8 cellular contexts compared by ENCODE assay signal in genomic region chr12:96501139-96501741, GRCh38. TPM values are rescaled to one million over a fixed set of nuclear protein-coding genes. Genes with fewer than 3 reads are reported as not detected.
A peak's percentile ranks its signal among the peaks of the same experiment; 100 is the strongest.
DNase-seq lines count a peak whose midpoint lies in the region; ATAC-seq and TF ChIP-seq lines count a peak whose summit lies in the region.

No MANE protein-coding gene starts in this region.

- H3K4me1 ChIP-seq in OCI-LY1 (ENCODE audit: insufficient read depth, low read length, severe bottlenecking), result peaks cover 14% of the 10 kb centered on the region
- peaks cover 10 to 16% of the 10 kb centered on the region in 2 donors for H3K4me1 ChIP-seq in thoracic aorta (ENCODE audit: control insufficient read depth in 1 of 2, low read depth in 2 of 2)

- H3F3A ChIP-seq in OCI-LY1 (ENCODE audit: insufficient read depth, low read length), result no peaks in the 10 kb centered on the region

- H3K9ac ChIP-seq in OCI-LY1 (ENCODE audit: low read length), result no peak overlapping the region

- DNase-seq in AG04450 (ENCODE audit: low read depth, low spot score) (no peak), iPS-NIHi7 (ENCODE audit: extremely low spot score) (peak; percentile 62), thoracic aorta (ENCODE audit: low spot score) (no peak), hippocampal formation (lab: John Stamatoyannopoulos, UW) (no peak)

- H3K9me2 ChIP-seq in OCI-LY1 (ENCODE audit: low read depth, low read length), result no peaks in the 10 kb centered on the region

- CTCF ChIA-PET in AG04450 (lab: Charles Lee), result interaction anchor here (0.6 to 3.3 kb wide), 11 partner anchors 10 to 340 kb away, joined by 3 to 29 read pairs (median 4); partner anchors contain the start of gene CFAP54

- no peaks in the 10 kb centered on the region for H3K9me3 Mint-ChIP-seq in activated naive CD4-positive, alpha-beta T cell treated with anti-CD3 and anti-CD28 coated beads, Interleukin-2, amount 50 U/mL, for 24 hours

- peak overlapping the region; percentile 1 for H3K4me3 Mint-ChIP-seq in activated naive CD4-positive, alpha-beta T cell treated with anti-CD3 and anti-CD28 coated beads, Interleukin-2, amount 50 U/mL, for 24 hours

- peaks cover 1% of the 10 kb centered on the region for H3K36me3 Mint-ChIP-seq in activated naive CD4-positive, alpha-beta T cell treated with anti-CD3 and anti-CD28 coated beads, Interleukin-2, amount 50 U/mL, for 24 hours

- H3K27ac Mint-ChIP-seq in activated naive CD4-positive, alpha-beta T cell treated with anti-CD3 and anti-CD28 coated beads, Interleukin-2, amount 50 U/mL, for 24 hours, result peak overlapping the region; percentile 68

- ATAC-seq in GM18861 (IDR thresholded peaks at IDR 0.05; ENCODE audit: unreplicated experiment) (peak; percentile 75), HG03025 (IDR thresholded peaks at IDR 0.05; ENCODE audit: low FRiP score, unreplicated experiment) (peak; percentile 72), thoracic aorta (ENCODE audit: insufficient number of reproducible peaks, low FRiP score, low read depth) (no peak)

- H3K36me3 ChIP-seq in OCI-LY1 (ENCODE audit: insufficient read depth, low read length), result no peaks in the 10 kb centered on the region
- no peaks in the 10 kb centered on the region for H3K36me3 ChIP-seq in thoracic aorta

- peak overlapping the region; percentile 79 for H3K27ac ChIP-seq in AG04450 (ENCODE audit: low read depth, low read length)
- peak overlapping the region; percentile 4 for H3K27ac ChIP-seq in OCI-LY1 (ENCODE audit: low read depth, low read length, poor library complexity, severe bottlenecking)
- peak overlapping the region; percentile 28 to 58 for H3K27ac ChIP-seq in thoracic aorta

- H3K79me2 ChIP-seq in OCI-LY1 (ENCODE audit: insufficient read depth, low read length), result no peaks in the 10 kb centered on the region

- H3K9me3 ChIP-seq in AG04450 (ENCODE audit: control insufficient read depth, insufficient read depth, low read length), result no peaks in the 10 kb centered on the region
- no peaks in the 10 kb centered on the region for H3K9me3 ChIP-seq in OCI-LY1 (ENCODE audit: low read length)
- H3K9me3 ChIP-seq in thoracic aorta, result no peaks in the 10 kb centered on the region

- H3K27me3 Mint-ChIP-seq in activated naive CD4-positive, alpha-beta T cell treated with anti-CD3 and anti-CD28 coated beads, Interleukin-2, amount 50 U/mL, for 24 hours, result no peaks in the 10 kb centered on the region

- peaks cover 46% of the 10 kb centered on the region for H3K4me1 Mint-ChIP-seq in activated naive CD4-positive, alpha-beta T cell treated with anti-CD3 and anti-CD28 coated beads, Interleukin-2, amount 50 U/mL, for 24 hours

- H3K4me3 ChIP-seq in AG04450 (ENCODE audit: low read depth, low read length) (no peak overlapping the region), OCI-LY1 (ENCODE audit: low read depth, low read length, poor library complexity, severe bottlenecking) (no peak overlapping the region), thoracic aorta (no peak overlapping the region)

- no peak overlapping the region for H3K4me2 ChIP-seq in OCI-LY1 (ENCODE audit: low read length)

- H2AFZ ChIP-seq in OCI-LY1 (ENCODE audit: low read length), result peak overlapping the region; percentile 38; the same call in 1 of the 2 replicates

- POLR2A ChIA-PET in AG04450 (lab: Yijun Ruan, JAX), result no interaction called here

- H3K27me3 ChIP-seq in AG04450 (ENCODE audit: control insufficient read depth, insufficient read depth, low read length), result no peaks in the 10 kb centered on the region
- no peaks in the 10 kb centered on the region for H3K27me3 ChIP-seq in OCI-LY1 (ENCODE audit: insufficient read depth, low read length)
- no peaks in the 10 kb centered on the region for H3K27me3 ChIP-seq in thoracic aorta (replicated peaks; ENCODE audit: insufficient read depth)

- TF ChIP-seq CTCF in AG04450 (IDR thresholded peaks at IDR 0.05; ENCODE audit: low read depth, low read length) (no peak), OCI-LY1 (IDR thresholded peaks at IDR 0.05; ENCODE audit: low read length) (no peak), thoracic aorta (IDR thresholded peaks at IDR 0.05) (no peak)

- no peaks in the 10 kb centered on the region for H4K20me1 ChIP-seq in OCI-LY1 (ENCODE audit: insufficient read depth, low read length)

RNA-seq across cellular contexts. Expression of gene CFAP54, which starts 11.9 kb away (rescaled TPM):
- 0.82 and 1.2 TPM in 2 replicates for polyA plus RNA-seq in AG04450 (2011; rRNA removed)
- polyA minus RNA-seq in AG04450 (2011; rRNA and poly(A)+ RNA removed), result 0.52 and 0.92 TPM in 2 replicates
- total RNA-seq in thoracic aorta, result 1 to 10 TPM; 1.1 to 4.2 TPM

Comparison
In these comparisons a context has a peak if more than half of its experiments do, and no peak if none do; other contexts are left out.
1. H3K27ac ChIP-seq: peak in every context shown above with its lines; median percentile 79 in AG04450; 43 in thoracic aorta; 4 in OCI-LY1.